ENCODE assay signal across 1 cellular context in genomic region chr6:146984251-146984924, GRCh38.
TF ChIP-seq lines count a peak whose summit lies in the region.

No MANE protein-coding gene starts in this region.

TF ChIP-seq in HepG2, 621 proteins besides CTCF, POLR2A, EP300 and RAD21 (continued from another document and continues in another):
- TF ChIP-seq CEBPG (CRISPR knock-in tag; IDR thresholded peaks at IDR 0.05) (peak; percentile 90), ZMAT3 (CRISPR knock-in tag; conservative IDR thresholded peaks at IDR 0.05) (0 out of 2 replicates have a peak, but pooled peaks have one; percentile 56), ZNF850 (CRISPR knock-in tag; conservative IDR thresholded peaks at IDR 0.05) (no peak), ZNF563 (CRISPR knock-in tag; IDR thresholded peaks at IDR 0.05) (no peak), ZNF747 (CRISPR knock-in tag; IDR thresholded peaks at IDR 0.05; ENCODE audit: borderline replicate concordance) (no peak), RFX5 (IDR thresholded peaks at IDR 0.05; ENCODE audit: low read depth, low read length) (no peak), ZSCAN9 (CRISPR knock-in tag; IDR thresholded peaks at IDR 0.05; ENCODE audit: borderline replicate concordance) (peak; percentile 63; the same call in 1 of the 2 replicates), ZZZ3 (CRISPR knock-in tag; IDR thresholded peaks at IDR 0.05; ENCODE audit: borderline replicate concordance) (no peak), TBP (CRISPR knock-in tag; IDR thresholded peaks at IDR 0.05) (no peak), SKIL (CRISPR knock-in tag; IDR thresholded peaks at IDR 0.05; ENCODE audit: borderline replicate concordance) (no peak; the same call in 1 of the 2 replicates), ZNF841 (CRISPR knock-in tag; IDR thresholded peaks at IDR 0.05; ENCODE audit: borderline replicate concordance) (no peak), JUN (CRISPR knock-in tag; IDR thresholded peaks at IDR 0.05) (no peak), SMARCE1 (IDR thresholded peaks at IDR 0.05; ENCODE audit: borderline replicate concordance) (no peak), ZNF329 (CRISPR knock-in tag; IDR thresholded peaks at IDR 0.05; ENCODE audit: low read depth) (no peak), MATR3 (CRISPR knock-in tag; IDR thresholded peaks at IDR 0.05) (no peak), CREB3 (CRISPR knock-in tag; IDR thresholded peaks at IDR 0.05) (no peak; the same call in 1 of the 2 replicates), PRMT3 (CRISPR knock-in tag; IDR thresholded peaks at IDR 0.05; ENCODE audit: borderline replicate concordance, low read depth) (no peak), GTF2F1 (IDR thresholded peaks at IDR 0.05; ENCODE audit: low read length) (no peak), BATF2 (CRISPR knock-in tag; IDR thresholded peaks at IDR 0.05) (no peak), FOXA3 (CRISPR knock-in tag; IDR thresholded peaks at IDR 0.05) (peak; percentile 49; the same call in 1 of the 2 replicates), NONO (IDR thresholded peaks at IDR 0.05) (no peak), NONO (CRISPR knock-in tag; conservative IDR thresholded peaks at IDR 0.05) (no peak), AHDC1 (CRISPR knock-in tag; IDR thresholded peaks at IDR 0.05; ENCODE audit: borderline replicate concordance) (peak; percentile 69), ETV6 (CRISPR knock-in tag; conservative IDR thresholded peaks at IDR 0.05) (0 out of 2 replicates have a peak, but pooled peaks have one; percentile 54), ZNF326 (CRISPR knock-in tag; IDR thresholded peaks at IDR 0.05; ENCODE audit: borderline replicate concordance) (no peak), AKAP8 (CRISPR knock-in tag; IDR thresholded peaks at IDR 0.05) (no peak), LCORL (IDR thresholded peaks at IDR 0.05) (no peak), LCORL (CRISPR knock-in tag; IDR thresholded peaks at IDR 0.05) (no peak; the same call in 1 of the 2 replicates), ZBTB10 (CRISPR knock-in tag; IDR thresholded peaks at IDR 0.05; ENCODE audit: borderline replicate concordance) (no peak), RBM22 (optimal IDR thresholded peaks at IDR 0.05; ENCODE audit: low read length) (no peak), TFAP4 (IDR thresholded peaks at IDR 0.05; ENCODE audit: borderline replicate concordance, low read depth) (peak; percentile 46; the same call in 1 of the 2 replicates), ARID5B (CRISPR knock-in tag; IDR thresholded peaks at IDR 0.05) (peak; percentile 91), FOXP1 (IDR thresholded peaks at IDR 0.05) (no peak), FOXP1 (CRISPR knock-in tag; IDR thresholded peaks at IDR 0.05) (peak; percentile 72), ZFP1 (CRISPR knock-in tag; IDR thresholded peaks at IDR 0.05) (no peak), HNF1A (IDR thresholded peaks at IDR 0.05; ENCODE audit: low read depth) (0 out of 2 replicates have a peak, but pooled peaks have one; percentile 41), HNF1A (CRISPR knock-in tag; IDR thresholded peaks at IDR 0.05; ENCODE audit: borderline replicate concordance) (no peak)
